In genomic region chr16:48997946-48998345, GRCh38 we compare ENCODE assay signal across 30 cellular contexts.
"Had no signal": no experiment of that assay in that cellular context is flagged by ENCODE, and none has a peak within 500 bp of the region (broad histone marks: within the 10 kb centered on the region; RNA-seq: fewer than 3 reads in every experiment).

No MANE protein-coding gene starts in this region.

- H3K79me2 ChIP-seq: parathyroid adenoma had no signal

- H3K9ac ChIP-seq: parathyroid adenoma had no signal

- H3K27ac Mint-ChIP-seq: immature natural killer cell; naive B cell; natural killer cell treated with Interleukin-12 subunit alpha and Interleukin-12 subunit beta and Interleukin-15 and Interleukin-18, amount 100 ng/mL, for 72 hours; stimulated activated naive B cell treated with anti-CD40 and anti-IgM and Interleukin-4, amounts not matched to agents 10 μg/mL and 1 μg/mL and 100 μg/mL, for 72 hours had no signal

- DNase-seq: head of caudate nucleus; hypothalamus; immature natural killer cell; kidney; left colon; left lung; lower lobe of right lung; mammary epithelial cell; mesenchymal stem cell; naive B cell; occipital lobe; psoas muscle; small intestine; spleen; stimulated activated CD4-positive, alpha-beta T cell treated with anti-CD3 and anti-CD28 coated beads, Interleukin-1b, Interleukin-23, amount 100 ng/mL, for 48 hours; stimulated activated CD4-positive, alpha-beta T cell treated with anti-CD3 and anti-CD28 coated beads, Interleukin-2, amount 100 ng/mL, for 48 hours; stimulated activated CD4-positive, alpha-beta T cell treated with anti-CD3 and anti-CD28 coated beads, Interleukin-4, amount 100 ng/mL, for 4 hours; stimulated activated CD8-positive, alpha-beta memory T cell treated with anti-CD3 and anti-CD28 coated beads, Interleukin-4, amount 100 ng/mL, for 48 hours; stimulated activated naive B cell treated with anti-CD40 and anti-IgM and Interleukin-4, amounts not matched to agents 10 μg/mL and 1 μg/mL and 100 μg/mL, for 72 hours; stimulated activated naive CD8-positive, alpha-beta T cell treated with anti-CD3 and anti-CD28 coated beads, Interleukin-15, Interleukin-2, amounts not matched to agents 100 U/mL and 50 U/mL, for 24 hours; upper lobe of right lung had no signal

- H3K4me1 ChIP-seq: left lung, lower lobe of right lung, psoas muscle, right atrium auricular region, spleen, suprapubic skin, tibial nerve, upper lobe of right lung had no signal

- H3K4me3 ChIP-seq: left lung, lower lobe of right lung, psoas muscle, right atrium auricular region, spleen, suprapubic skin, thoracic aorta, tibial nerve, upper lobe of right lung had no signal

- H3K4me1 Mint-ChIP-seq: immature natural killer cell; naive B cell; stimulated activated naive B cell treated with anti-CD40 and anti-IgM and Interleukin-4, amounts not matched to agents 10 μg/mL and 1 μg/mL and 100 μg/mL, for 72 hours had no signal

- H3K27me3 ChIP-seq: neutrophil, right atrium auricular region, suprapubic skin, tibial nerve, upper lobe of right lung had no signal

- H3K9me3 ChIP-seq: left lung, lower lobe of right lung, neutrophil, psoas muscle, right atrium auricular region, spleen, suprapubic skin, thoracic aorta, tibial nerve, upper lobe of right lung had no signal

- H2AFZ ChIP-seq: parathyroid adenoma had no signal

- H3K9me3 Mint-ChIP-seq: natural killer cell treated with Interleukin-12 subunit alpha and Interleukin-12 subunit beta and Interleukin-15 and Interleukin-18, amount 100 ng/mL, for 72 hours; neural crest cell; stimulated activated naive B cell treated with anti-CD40 and anti-IgM and Interleukin-4, amounts not matched to agents 10 μg/mL and 1 μg/mL and 100 μg/mL, for 72 hours had no signal

- H3K4me3 Mint-ChIP-seq: immature natural killer cell; natural killer cell treated with Interleukin-12 subunit alpha and Interleukin-12 subunit beta and Interleukin-15 and Interleukin-18, amount 100 ng/mL, for 72 hours; neural crest cell; stimulated activated naive B cell treated with anti-CD40 and anti-IgM and Interleukin-4, amounts not matched to agents 10 μg/mL and 1 μg/mL and 100 μg/mL, for 72 hours had no signal

- H3K36me3 Mint-ChIP-seq: immature natural killer cell; naive B cell; natural killer cell treated with Interleukin-12 subunit alpha and Interleukin-12 subunit beta and Interleukin-15 and Interleukin-18, amount 100 ng/mL, for 72 hours; stimulated activated naive B cell treated with anti-CD40 and anti-IgM and Interleukin-4, amounts not matched to agents 10 μg/mL and 1 μg/mL and 100 μg/mL, for 72 hours had no signal

- H3K27me3 Mint-ChIP-seq: natural killer cell treated with Interleukin-12 subunit alpha and Interleukin-12 subunit beta and Interleukin-15 and Interleukin-18, amount 100 ng/mL, for 72 hours; stimulated activated naive B cell treated with anti-CD40 and anti-IgM and Interleukin-4, amounts not matched to agents 10 μg/mL and 1 μg/mL and 100 μg/mL, for 72 hours had no signal

- H3K36me3 ChIP-seq: left lung, lower lobe of right lung, neutrophil, right atrium auricular region, spleen, suprapubic skin, thoracic aorta, tibial nerve, upper lobe of right lung had no signal

- ATAC-seq: left colon; left lung; natural killer cell treated with Interleukin-12 subunit alpha and Interleukin-12 subunit beta and Interleukin-15 and Interleukin-18, amount 100 ng/mL, for 72 hours; psoas muscle; sciatic nerve; stimulated activated naive B cell treated with anti-CD40 and anti-IgM and Interleukin-4, amounts not matched to agents 10 μg/mL and 1 μg/mL and 100 μg/mL, for 72 hours; stimulated activated naive CD8-positive, alpha-beta T cell treated with anti-CD3 and anti-CD28 coated beads, Interleukin-15, Interleukin-2, amounts not matched to agents 100 U/mL and 50 U/mL, for 24 hours; upper lobe of right lung had no signal

- H3K27ac ChIP-seq: left lung, lower lobe of right lung, neutrophil, parathyroid adenoma, psoas muscle, right atrium auricular region, spleen, suprapubic skin, thoracic aorta, tibial nerve, upper lobe of right lung had no signal
